8 cellular contexts compared by ENCODE assay signal in the genomic region with DNA sequence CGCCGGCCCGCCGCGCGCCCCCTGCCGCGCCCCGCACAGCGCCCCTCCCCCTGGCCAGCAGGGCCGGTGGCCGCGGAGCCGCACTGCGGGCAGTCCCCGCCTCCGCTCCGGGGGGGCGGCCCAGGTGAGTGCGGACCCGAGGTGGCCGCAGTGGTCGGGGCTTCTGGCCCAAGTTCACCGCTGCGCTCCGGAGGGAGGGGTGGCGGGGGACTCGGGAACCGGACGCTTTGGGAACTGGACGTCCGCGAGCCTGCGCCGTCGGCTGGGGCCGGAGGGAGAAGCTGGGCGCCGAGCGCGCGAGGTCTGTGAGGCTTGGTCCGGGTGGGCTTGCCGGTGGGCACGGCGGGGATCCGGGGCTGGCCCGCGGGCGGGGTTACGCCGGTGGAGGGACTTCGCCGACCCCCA. TPM values are rescaled to one million over a fixed set of nuclear protein-coding genes. Genes with fewer than 3 reads are reported as not detected.
DNase-seq lines count a peak whose midpoint lies in the region; ATAC-seq and TF ChIP-seq lines count a peak whose summit lies in the region.

No MANE protein-coding gene starts in this region.

- TF ChIP-seq CTCF in thoracic aorta (IDR thresholded peaks at IDR 0.05): no peak

- H3K9me3 ChIP-seq in thoracic aorta: no peaks in the 10 kb centered on the region

- H3K27ac ChIP-seq in thoracic aorta: peak overlapping the region; percentile 83 to 94

- CTCF ChIA-PET in activated naive CD4-positive, alpha-beta T cell treated with anti-CD3 and anti-CD28 coated beads, Interleukin-2, amount 10 ng/mL, durations not matched to agents 7 days and 5 days (lab: Charles Lee): interaction anchor here (1.0 to 1.4 kb wide), 2 partner anchors 158 to 412 kb away, joined by 3 to 4 read pairs; no protein-coding TSS in a partner anchor

- peak overlapping the region; percentile 92 for H3K4me3 ChIP-seq in thoracic aorta

- no peaks in the 10 kb centered on the region for H3K9me3 Mint-ChIP-seq in activated naive CD4-positive, alpha-beta T cell treated with anti-CD3 and anti-CD28 coated beads, Interleukin-2, amount 10 ng/mL, durations not matched to agents 7 days and 5 days
- no peaks in the 10 kb centered on the region for H3K9me3 Mint-ChIP-seq in activated naive CD8-positive, alpha-beta T cell treated with anti-CD3 and anti-CD28 coated beads, Interleukin-2, amount 10 ng/mL, durations not matched to agents 7 days and 5 days

- no peaks in the 10 kb centered on the region for H3K36me3 ChIP-seq in thoracic aorta

- H3K27me3 ChIP-seq in thoracic aorta (replicated peaks; ENCODE audit: insufficient read depth): no peaks in the 10 kb centered on the region

- POLR2A ChIA-PET in activated naive CD8-positive, alpha-beta T cell treated with anti-CD3 and anti-CD28 coated beads, Interleukin-2, amount 10 ng/mL, durations not matched to agents 7 days and 5 days (lab: Charles Lee): interaction anchor here (0.6 to 1.9 kb wide), 3 partner anchors 14 to 234 kb away, joined by 3 to 8 read pairs (median 3); no protein-coding TSS in a partner anchor

- H3K36me3 Mint-ChIP-seq in activated naive CD4-positive, alpha-beta T cell treated with anti-CD3 and anti-CD28 coated beads, Interleukin-2, amount 10 ng/mL, durations not matched to agents 7 days and 5 days: no peaks in the 10 kb centered on the region
- H3K36me3 Mint-ChIP-seq in activated naive CD8-positive, alpha-beta T cell treated with anti-CD3 and anti-CD28 coated beads, Interleukin-2, amount 10 ng/mL, durations not matched to agents 7 days and 5 days: peaks cover 4% of the 10 kb centered on the region

- ATAC-seq in activated naive CD8-positive, alpha-beta T cell treated with anti-CD3 and anti-CD28 coated beads, Interleukin-2, amount 10 ng/mL, durations not matched to agents 7 days and 5 days (ENCODE audit: low read depth): no peak
- no peak for ATAC-seq in thoracic aorta (ENCODE audit: insufficient number of reproducible peaks, low FRiP score, low read depth)

- H3K4me1 Mint-ChIP-seq in activated naive CD4-positive, alpha-beta T cell treated with anti-CD3 and anti-CD28 coated beads, Interleukin-2, amount 10 ng/mL, durations not matched to agents 7 days and 5 days: peaks cover 47% of the 10 kb centered on the region
- peaks cover 27% of the 10 kb centered on the region for H3K4me1 Mint-ChIP-seq in activated naive CD8-positive, alpha-beta T cell treated with anti-CD3 and anti-CD28 coated beads, Interleukin-2, amount 10 ng/mL, durations not matched to agents 7 days and 5 days

- H3K4me1 ChIP-seq in thoracic aorta (ENCODE audit: control insufficient read depth in 1 of 2, low read depth in 2 of 2): peaks cover 34 to 53% of the 10 kb centered on the region in 2 donors

- peak overlapping the region; percentile 79 for H3K4me3 Mint-ChIP-seq in activated naive CD4-positive, alpha-beta T cell treated with anti-CD3 and anti-CD28 coated beads, Interleukin-2, amount 10 ng/mL, durations not matched to agents 7 days and 5 days
- H3K4me3 Mint-ChIP-seq in activated naive CD8-positive, alpha-beta T cell treated with anti-CD3 and anti-CD28 coated beads, Interleukin-2, amount 10 ng/mL, durations not matched to agents 7 days and 5 days: peak overlapping the region; percentile 65

- peaks cover 49% of the 10 kb centered on the region for H3K27me3 Mint-ChIP-seq in activated naive CD4-positive, alpha-beta T cell treated with anti-CD3 and anti-CD28 coated beads, Interleukin-2, amount 10 ng/mL, durations not matched to agents 7 days and 5 days
- peaks cover 32% of the 10 kb centered on the region for H3K27me3 Mint-ChIP-seq in activated naive CD8-positive, alpha-beta T cell treated with anti-CD3 and anti-CD28 coated beads, Interleukin-2, amount 10 ng/mL, durations not matched to agents 7 days and 5 days

- peak; percentile 45 for DNase-seq in activated naive CD4-positive, alpha-beta T cell treated with anti-CD3 and anti-CD28 coated beads, Interleukin-2, amount 10 ng/mL, durations not matched to agents 7 days and 5 days
- DNase-seq in activated naive CD4-positive, alpha-beta T cell treated with Interleukin-2 at 50 U/mL for 16 hours: no peak
- no peak for DNase-seq in activated naive CD8-positive, alpha-beta T cell treated with anti-CD3 and anti-CD28 coated beads, Interleukin-2, amount 10 ng/mL, durations not matched to agents 7 days and 5 days
- DNase-seq in left kidney (ENCODE audit: low read depth, low spot score) (peak; percentile 72), thoracic aorta (ENCODE audit: low spot score) (no peak), NCI-H82 treated with DMSO at 0.1 percent for 48 hours (lab: John Stamatoyannopoulos, UW; ENCODE audit: unreplicated experiment) (no peak), NCI-H2107 treated with DMSO at 0.1 percent for 48 hours (lab: John Stamatoyannopoulos, UW; ENCODE audit: unreplicated experiment) (no peak)
- DNase-seq in stimulated activated naive CD4-positive, alpha-beta T cell treated with Interleukin-2 at 50 U/mL for 16 hours (lab: John Stamatoyannopoulos, UW): no peak

- H3K27ac Mint-ChIP-seq in activated naive CD4-positive, alpha-beta T cell treated with anti-CD3 and anti-CD28 coated beads, Interleukin-2, amount 10 ng/mL, durations not matched to agents 7 days and 5 days: no peak overlapping the region
- no peak overlapping the region for H3K27ac Mint-ChIP-seq in activated naive CD8-positive, alpha-beta T cell treated with anti-CD3 and anti-CD28 coated beads, Interleukin-2, amount 10 ng/mL, durations not matched to agents 7 days and 5 days

RNA-seq across cellular contexts. Expression of gene LDLRAD4, which starts 0.6 kb away (rescaled TPM):
- 10 to 100 TPM; 40.3 to 44.3 TPM for total RNA-seq in activated naive CD8-positive, alpha-beta T cell treated with anti-CD3 and anti-CD28 coated beads, Interleukin-2, amount 10 ng/mL, durations not matched to agents 7 days and 5 days
- 100 to 1,000 TPM in 1 of 2 donors, 10 to 100 TPM in 1; 98.4 to 135 TPM for total RNA-seq in thoracic aorta

Comparison
In these comparisons a context has a peak if more than half of its experiments do, and no peak if none do; other contexts are left out.
1. DNase-seq: peak in activated naive CD4-positive, alpha-beta T cell treated with anti-CD3 and anti-CD28 coated beads, Interleukin-2, amount 10 ng/mL, durations not matched to agents 7 days and 5 days (single experiment) and left kidney (single experiment); none in activated naive CD4-positive, alpha-beta T cell treated with Interleukin-2 at 50 U/mL for 16 hours (single experiment), activated naive CD8-positive, alpha-beta T cell treated with anti-CD3 and anti-CD28 coated beads, Interleukin-2, amount 10 ng/mL, durations not matched to agents 7 days and 5 days (single experiment), thoracic aorta (single experiment), stimulated activated naive CD4-positive, alpha-beta T cell treated with Interleukin-2 at 50 U/mL for 16 hours (single experiment), NCI-H82 treated with DMSO at 0.1 percent for 48 hours (single experiment) and NCI-H2107 treated with DMSO at 0.1 percent for 48 hours (single experiment).